ENCODE assay signal across 8 cellular contexts in genomic region chr10:102134416-102134815, GRCh38. TPM values are rescaled to one million over a fixed set of nuclear protein-coding genes. Genes with fewer than 3 reads are reported as not detected.
DNase-seq lines count a peak whose midpoint lies in the region; ATAC-seq and TF ChIP-seq lines count a peak whose summit lies in the region.

No MANE protein-coding gene starts in this region.

- H3K4ac ChIP-seq in mesenchymal stem cell (ENCODE audit: low read depth in 1 of 2, low read length in 2 of 2), result no peak overlapping the region

- peak overlapping the region; percentile 97 for H3K9ac ChIP-seq in mesenchymal stem cell (ENCODE audit: low read length)

- H3K14ac ChIP-seq in mesenchymal stem cell (ENCODE audit: low read length in 2 of 2), result peak overlapping the region in 1 of 2 experiments; percentile 44

- no peak for TF ChIP-seq CTCF in brain microvascular endothelial cell (IDR thresholded peaks at IDR 0.05; ENCODE audit: low read depth, low read length, missing control alignments)
- no peak for TF ChIP-seq CTCF in vagina (IDR thresholded peaks at IDR 0.05)

- no peaks in the 10 kb centered on the region for H3K9me3 Mint-ChIP-seq in stimulated activated naive CD8-positive, alpha-beta T cell treated with anti-CD3 and anti-CD28 coated beads, Interleukin-15, Interleukin-2, amounts not matched to agents 100 ng/mL and 50 ng/mL, for 24 hours

- H3K27ac ChIP-seq in brain microvascular endothelial cell, result no peak overlapping the region
- H3K27ac ChIP-seq in mesenchymal stem cell (ENCODE audit: low read length, poor library complexity, severe bottlenecking), result no peak overlapping the region
- H3K27ac ChIP-seq in vagina, result peak overlapping the region; percentile 86

- no peak overlapping the region for H2BK120ac ChIP-seq in mesenchymal stem cell (ENCODE audit: low read depth, low read length)

- H3K27me3 ChIP-seq in brain microvascular endothelial cell (replicated peaks), result no peaks in the 10 kb centered on the region
- H3K27me3 ChIP-seq in mesenchymal stem cell (ENCODE audit: control insufficient read depth in 1 of 2, insufficient read depth in 1 of 2, low read length in 2 of 2), result no peaks in the 10 kb centered on the region
- H3K27me3 ChIP-seq in vagina, result no peaks in the 10 kb centered on the region

- no peak for DNase-seq in stimulated activated naive CD8-positive, alpha-beta T cell treated with anti-CD3 and anti-CD28 coated beads, Interleukin-15, Interleukin-2, amounts not matched to agents 100 U/mL and 50 U/mL, for 24 hours
- DNase-seq in brain microvascular endothelial cell, result no peak
- no peak for DNase-seq in mesenchymal stem cell
- DNase-seq in vagina (ENCODE audit: extremely low spot score in 2 of 2), result no peak
- no peak for DNase-seq in globus pallidus (ENCODE audit: low spot score)
- no peak for DNase-seq in anterior cingulate cortex (lab: John Stamatoyannopoulos, UW)
- no peak for DNase-seq in pons (ENCODE audit: low spot score)

- in situ Hi-C loops in brain microvascular endothelial cell (cut with HindIII; ENCODE audit: low pct_ligation_motif_present, low sequenced_read_pairs), result no loop called here

- no peak overlapping the region for H2BK12ac ChIP-seq in mesenchymal stem cell (ENCODE audit: low read length in 2 of 2)

- no peak overlapping the region for H2BK5ac ChIP-seq in mesenchymal stem cell (ENCODE audit: low read depth, low read length, poor library complexity, severe bottlenecking)

- H3K27ac Mint-ChIP-seq in stimulated activated naive CD8-positive, alpha-beta T cell treated with anti-CD3 and anti-CD28 coated beads, Interleukin-15, Interleukin-2, amounts not matched to agents 100 ng/mL and 50 ng/mL, for 24 hours, result peak overlapping the region; percentile 100

- no peak for TF ChIP-seq POLR2A in vagina (IDR thresholded peaks at IDR 0.05)

- intact Hi-C loops in vagina (cut with DNase I), result no loop called here

- peaks cover 43% of the 10 kb centered on the region for H3K4me1 Mint-ChIP-seq in stimulated activated naive CD8-positive, alpha-beta T cell treated with anti-CD3 and anti-CD28 coated beads, Interleukin-15, Interleukin-2, amounts not matched to agents 100 ng/mL and 50 ng/mL, for 24 hours (ENCODE audit: low read depth)

- H3K4me3 Mint-ChIP-seq in stimulated activated naive CD8-positive, alpha-beta T cell treated with anti-CD3 and anti-CD28 coated beads, Interleukin-15, Interleukin-2, amounts not matched to agents 100 ng/mL and 50 ng/mL, for 24 hours, result peak overlapping the region; percentile 100

- H4K91ac ChIP-seq in mesenchymal stem cell (ENCODE audit: low read length), result no peak overlapping the region

- no peak for ATAC-seq in stimulated activated naive CD8-positive, alpha-beta T cell treated with anti-CD3 and anti-CD28 coated beads, Interleukin-15, Interleukin-2, amounts not matched to agents 100 U/mL and 50 U/mL, for 24 hours

- H3K18ac ChIP-seq in mesenchymal stem cell (ENCODE audit: low read depth in 1 of 2, low read length in 2 of 2), result no peak overlapping the region

- peaks cover 12% of the 10 kb centered on the region for H3K4me1 ChIP-seq in mesenchymal stem cell (ENCODE audit: control insufficient read depth, insufficient read depth, low read depth, low read length)
- H3K4me1 ChIP-seq in vagina, result peaks cover 37% of the 10 kb centered on the region

- peak overlapping the region; percentile 99 for H3K4me3 ChIP-seq in brain microvascular endothelial cell (ENCODE audit: low read depth, low read length)
- H3K4me3 ChIP-seq in mesenchymal stem cell (ENCODE audit: insufficient read depth in 1 of 2, low read depth in 1 of 2, low read length in 2 of 2), result peak overlapping the region in 1 of 2 experiments; percentile 98
- peak overlapping the region; percentile 83 to 97 for H3K4me3 ChIP-seq in vagina

- H4K8ac ChIP-seq in mesenchymal stem cell (ENCODE audit: low read length), result no peak overlapping the region

- H3K36me3 ChIP-seq in brain microvascular endothelial cell (replicated peaks), result peaks cover 18% of the 10 kb centered on the region
- H3K36me3 ChIP-seq in mesenchymal stem cell (ENCODE audit: control insufficient read depth in 1 of 2, insufficient read depth in 2 of 2, low read depth in 1 of 2, low read length in 2 of 2), result peaks cover 18 to 19% of the 10 kb centered on the region in 2 experiments
- H3K36me3 ChIP-seq in vagina, result peaks cover 4 to 16% of the 10 kb centered on the region in 2 donors

- no peak overlapping the region for H2AFZ ChIP-seq in mesenchymal stem cell (ENCODE audit: low read depth, low read length)

- peaks cover 56% of the 10 kb centered on the region for H3K36me3 Mint-ChIP-seq in stimulated activated naive CD8-positive, alpha-beta T cell treated with anti-CD3 and anti-CD28 coated beads, Interleukin-15, Interleukin-2, amounts not matched to agents 100 ng/mL and 50 ng/mL, for 24 hours (ENCODE audit: low read depth)

- no peak overlapping the region for H2AK5ac ChIP-seq in mesenchymal stem cell (ENCODE audit: low read length, severe bottlenecking)

- peak overlapping the region; percentile 51 for H3K4me2 ChIP-seq in mesenchymal stem cell (ENCODE audit: low read length, poor library complexity, severe bottlenecking)

- H3K79me1 ChIP-seq in mesenchymal stem cell (replicated peaks; ENCODE audit: low read length, poor library complexity, severe bottlenecking), result peaks cover 7% of the 10 kb centered on the region

- no peaks in the 10 kb centered on the region for H3K9me3 ChIP-seq in mesenchymal stem cell (ENCODE audit: control insufficient read depth, low read length)
- no peaks in the 10 kb centered on the region for H3K9me3 ChIP-seq in vagina

- no peak overlapping the region for H2BK15ac ChIP-seq in mesenchymal stem cell (ENCODE audit: low read depth, poor library complexity, severe bottlenecking)

- no peaks in the 10 kb centered on the region for H3K27me3 Mint-ChIP-seq in stimulated activated naive CD8-positive, alpha-beta T cell treated with anti-CD3 and anti-CD28 coated beads, Interleukin-15, Interleukin-2, amounts not matched to agents 100 ng/mL and 50 ng/mL, for 24 hours

- H3K23ac ChIP-seq in mesenchymal stem cell (ENCODE audit: low read length in 2 of 2), result peak overlapping the region in 1 of 2 experiments; percentile 57

- 55% methylated on average over 2 of the region's 2 CpGs for WGBS in mesenchymal stem cell

RNA-seq across cellular contexts. Expression of gene PPRC1, which starts 1.6 kb away (rescaled TPM):
- polyA plus RNA-seq in mesenchymal stem cell (2013, experiment 1 of 2), result 25.0 TPM
- 23.2 TPM for polyA plus RNA-seq in mesenchymal stem cell (2013, experiment 2 of 2)
- 29.5 TPM for total RNA-seq in vagina

RNA-seq across cellular contexts. Expression of gene LDB1, which starts 14.2 kb away (rescaled TPM):
- polyA plus RNA-seq in mesenchymal stem cell (2013, experiment 1 of 2), result 84.4 TPM
- polyA plus RNA-seq in mesenchymal stem cell (2013, experiment 2 of 2), result 79.9 TPM
- total RNA-seq in vagina, result 62.6 TPM

RNA-seq across cellular contexts. Expression of gene NOLC1, which starts 17.8 kb away (rescaled TPM):
- 45.7 TPM for polyA plus RNA-seq in mesenchymal stem cell (2013, experiment 1 of 2)
- polyA plus RNA-seq in mesenchymal stem cell (2013, experiment 2 of 2), result 46.3 TPM
- total RNA-seq in vagina, result 61.9 TPM
